Comparison of ENCODE assay signal across 8 cellular contexts in the genomic region with DNA sequence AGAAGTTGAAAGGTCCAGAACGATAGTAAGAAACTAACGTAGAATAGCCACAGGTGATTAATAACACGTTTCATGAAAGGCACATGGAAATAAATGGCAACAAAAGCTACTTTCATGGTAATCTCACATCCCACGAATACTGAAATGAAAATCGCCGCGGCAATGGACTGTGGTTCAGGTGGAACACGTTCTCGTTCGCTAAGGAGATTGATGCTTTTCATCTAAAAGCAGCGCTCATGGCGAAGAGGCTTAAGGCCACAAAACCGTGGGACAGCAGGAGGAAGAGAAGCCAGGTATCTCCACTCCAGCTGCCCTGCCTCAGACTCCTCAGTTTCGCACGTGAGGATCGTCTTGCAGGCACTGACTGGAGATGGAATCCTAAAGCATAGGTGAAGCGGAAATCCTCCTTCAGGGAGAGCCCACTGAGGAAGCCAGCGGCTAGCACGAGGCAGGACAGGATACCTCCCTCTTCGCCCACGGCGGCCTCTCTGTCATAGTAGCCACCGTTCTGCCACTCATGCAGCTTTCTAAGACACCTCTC. TPM values are rescaled to one million over a fixed set of nuclear protein-coding genes. Genes with fewer than 3 reads are reported as not detected.
DNase-seq lines count a peak whose midpoint lies in the region; ATAC-seq and TF ChIP-seq lines count a peak whose summit lies in the region.

No MANE protein-coding gene starts in this region.

- POLR2A ChIA-PET in T-cell (lab: Charles Lee): no interaction called here

- H3K36me3 Mint-ChIP-seq in CD4-positive, CD25-positive, alpha-beta regulatory T cell: no peaks in the 10 kb centered on the region
- no peaks in the 10 kb centered on the region for H3K36me3 Mint-ChIP-seq in T-cell

- H3K36me3 ChIP-seq in CD4-positive, CD25-positive, alpha-beta regulatory T cell (ENCODE audit: control insufficient read depth, insufficient read depth, low read length): no peaks in the 10 kb centered on the region
- H3K36me3 ChIP-seq in esophagus squamous epithelium: no peaks in the 10 kb centered on the region
- no peaks in the 10 kb centered on the region for H3K36me3 ChIP-seq in osteoblast (ENCODE audit: insufficient read depth, low read length)

- WGBS in esophagus squamous epithelium, 2 donors: 2% methylated on average over 17 to 18 of the region's 23 CpGs

- intact Hi-C loops in esophagus squamous epithelium (cut with DNase I): no loop called here

- H4K20me1 ChIP-seq in osteoblast (ENCODE audit: insufficient read depth, low read length): peaks cover 17% of the 10 kb centered on the region

- H3K27me3 Mint-ChIP-seq in CD4-positive, CD25-positive, alpha-beta regulatory T cell: peaks cover 17% of the 10 kb centered on the region
- peaks cover 0 to 2% of the 10 kb centered on the region in 2 donors for H3K27me3 Mint-ChIP-seq in T-cell

- peak in 1 of 3 donors; percentile 10 for DNase-seq in CD4-positive, CD25-positive, alpha-beta regulatory T cell
- peak in 4 of 34 experiments; percentile 1 to 7 (median 4) for DNase-seq in T-cell
- DNase-seq in esophagus squamous epithelium (lab: John Stamatoyannopoulos, UW): no peak
- DNase-seq in osteoblast (ENCODE audit: insufficient read length, low spot score, missing footprints): no peak
- no peak for DNase-seq in HCEC 1CT
- no peak for DNase-seq in pons (ENCODE audit: low spot score)

- H3K27ac Mint-ChIP-seq in CD4-positive, CD25-positive, alpha-beta regulatory T cell: peak overlapping the region; percentile 92 to 95 (median 93)
- H3K27ac Mint-ChIP-seq in T-cell: peak overlapping the region; percentile 84 to 94

- peak overlapping the region; percentile 92 for H3K4me2 ChIP-seq in osteoblast (ENCODE audit: insufficient read depth, low read length)

- H3K4me1 ChIP-seq in CD4-positive, CD25-positive, alpha-beta regulatory T cell (ENCODE audit: control insufficient read depth, insufficient read depth, low read length, poor library complexity, severe bottlenecking): peaks cover 15% of the 10 kb centered on the region
- peaks cover 0 to 29% (median 9%) of the 10 kb centered on the region in 3 donors for H3K4me1 ChIP-seq in esophagus squamous epithelium
- H3K4me1 ChIP-seq in osteoblast (ENCODE audit: insufficient read depth, low read length): peaks cover 11% of the 10 kb centered on the region

- H3K27me3 ChIP-seq in CD4-positive, CD25-positive, alpha-beta regulatory T cell (ENCODE audit: control insufficient read depth, insufficient read depth, low read length): peaks cover 2% of the 10 kb centered on the region
- H3K27me3 ChIP-seq in esophagus squamous epithelium (no peaks in the 10 kb centered on the region), osteoblast (ENCODE audit: insufficient read depth, low read length) (no peaks in the 10 kb centered on the region)

- peak overlapping the region; percentile 95 for H3K4me3 ChIP-seq in CD4-positive, CD25-positive, alpha-beta regulatory T cell (ENCODE audit: low read depth, low read length)
- H3K4me3 ChIP-seq in esophagus squamous epithelium (peak overlapping the region; percentile 84 to 94 (median 89)), osteoblast (ENCODE audit: insufficient read depth, low read length) (peak overlapping the region; percentile 93)

- H3K9me3 Mint-ChIP-seq in CD4-positive, CD25-positive, alpha-beta regulatory T cell: no peaks in the 10 kb centered on the region
- H3K9me3 Mint-ChIP-seq in T-cell: no peaks in the 10 kb centered on the region

- TF ChIP-seq CTCF in esophagus squamous epithelium (IDR thresholded peaks at IDR 0.05) (no peak), osteoblast (IDR thresholded peaks at IDR 0.05; ENCODE audit: extremely low read depth, low read depth, low read length) (no peak)

- H3K27ac ChIP-seq in CD4-positive, CD25-positive, alpha-beta regulatory T cell (ENCODE audit: insufficient read depth, low read length, poor library complexity, severe bottlenecking): peak overlapping the region; percentile 75
- H3K27ac ChIP-seq in esophagus squamous epithelium (peak overlapping the region; percentile 88 to 96 (median 92)), osteoblast (ENCODE audit: low read depth, low read length) (peak overlapping the region; percentile 61)

- peak; percentile 3 to 9 for ATAC-seq in CD4-positive, CD25-positive, alpha-beta regulatory T cell (ENCODE audit: low read depth in 2 of 2)
- ATAC-seq in GM19328 (IDR thresholded peaks at IDR 0.05; ENCODE audit: unreplicated experiment) (peak; percentile 14), HG03460 (IDR thresholded peaks at IDR 0.05; ENCODE audit: unreplicated experiment) (peak; percentile 16), T-cell (replicated peaks in 1 of 4) (peak; percentile 11 to 18 (median 14))

- no peak for TF ChIP-seq POLR2A in esophagus squamous epithelium (IDR thresholded peaks at IDR 0.05)

- H3K4me3 Mint-ChIP-seq in CD4-positive, CD25-positive, alpha-beta regulatory T cell: peak overlapping the region; percentile 99 to 100 (median 100)
- H3K4me3 Mint-ChIP-seq in T-cell: peak overlapping the region; percentile 89 to 97 (median 97)

- CTCF ChIA-PET in T-cell (lab: Charles Lee): interaction anchor here in 1 of 2 donors (0.8 to 1.9 kb wide), 5 partner anchors 10 to 1164 kb away, joined by 3 to 10 read pairs (median 4); a partner anchor contains a TSS

- H3K4me1 Mint-ChIP-seq in CD4-positive, CD25-positive, alpha-beta regulatory T cell: peaks cover 20 to 47% (median 36%) of the 10 kb centered on the region in 4 donors
- H3K4me1 Mint-ChIP-seq in T-cell: peaks cover 37 to 39% (median 37%) of the 10 kb centered on the region in 3 donors

- H3K79me2 ChIP-seq in osteoblast (ENCODE audit: insufficient read depth, low read length): peaks cover 20% of the 10 kb centered on the region

- H2AFZ ChIP-seq in osteoblast (ENCODE audit: low read length): peak overlapping the region; percentile 98

- H3K9me3 ChIP-seq in CD4-positive, CD25-positive, alpha-beta regulatory T cell (ENCODE audit: control insufficient read depth in 2 of 2, low read length in 2 of 2): no peaks in the 10 kb centered on the region
- no peaks in the 10 kb centered on the region for H3K9me3 ChIP-seq in esophagus squamous epithelium
- no peaks in the 10 kb centered on the region for H3K9me3 ChIP-seq in osteoblast (ENCODE audit: low read depth, low read length)

RNA-seq across cellular contexts. Expression of a gene that starts 0.7 kb away (rescaled TPM):
- total RNA-seq in CD4-positive, CD25-positive, alpha-beta regulatory T cell: 19.5 TPM
- polyA plus RNA-seq in CD4-positive, CD25-positive, alpha-beta regulatory T cell: 10 to 100 TPM in 3 of 4 donors, 1 to 10 TPM in 1; 8.3 to 13.0 (median 10.9) TPM
- total RNA-seq in T-cell (10 to 100 TPM; 13.9 to 21.1 (median 14.4) TPM), esophagus squamous epithelium (10 to 100 TPM in 3 of 4 donors, 1 to 10 TPM in 1; 8.3 to 28.4 (median 12.8) TPM), osteoblast (8.3 and 10.0 TPM in 2 replicates)

RNA-seq across cellular contexts. Expression of a gene that starts 21.1 kb away (rescaled TPM):
- not detected for total RNA-seq in CD4-positive, CD25-positive, alpha-beta regulatory T cell
- polyA plus RNA-seq in CD4-positive, CD25-positive, alpha-beta regulatory T cell: not detected
- total RNA-seq in T-cell (not detected), esophagus squamous epithelium (not detected), osteoblast (not detected in 2 replicates)
